1 cellular context compared by ENCODE assay signal in the genomic region with DNA sequence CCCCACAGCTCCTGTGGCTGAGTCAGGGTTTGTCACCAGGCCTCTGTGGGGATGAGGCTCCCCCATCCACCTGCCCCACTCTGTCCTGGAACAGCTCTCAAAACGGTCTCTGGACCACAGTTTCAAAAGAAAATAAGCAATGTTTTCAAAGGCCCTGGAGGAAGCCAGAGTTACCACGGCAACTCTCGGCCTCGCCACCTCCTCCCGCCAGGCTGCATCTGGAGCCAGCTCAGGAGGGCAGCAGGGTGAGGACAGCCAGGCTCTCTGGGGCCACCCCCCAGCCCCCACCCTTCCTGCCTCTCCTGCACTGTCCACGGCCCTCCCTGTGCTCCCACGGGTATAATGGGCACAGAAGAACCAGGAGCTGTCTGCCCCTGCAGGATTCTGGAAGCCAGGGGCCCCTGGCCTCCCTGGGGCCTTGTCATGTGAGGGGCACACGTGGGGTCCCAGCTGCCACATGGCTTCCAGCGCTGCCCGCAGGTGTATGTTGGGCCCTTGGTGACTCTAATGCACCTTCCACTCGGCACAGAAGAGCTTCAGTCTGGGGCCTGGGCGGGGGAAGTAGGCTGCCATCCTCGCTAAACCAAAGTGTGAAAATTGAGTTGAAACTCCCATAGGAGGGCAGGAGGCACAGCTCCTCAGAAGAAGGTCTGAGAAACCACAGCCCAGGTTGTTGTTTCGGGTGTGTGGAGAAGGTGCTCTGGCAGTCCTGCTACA.
TF ChIP-seq lines count a peak whose summit lies in the region.

No MANE protein-coding gene starts in this region.

TF ChIP-seq in endothelial cell of umbilical vein, 7 proteins besides CTCF, POLR2A, EP300 and RAD21:
- TF ChIP-seq MYC (IDR thresholded peaks at IDR 0.05; ENCODE audit: low read depth, low read length) = no peak
- no peak for TF ChIP-seq GATA2 (IDR thresholded peaks at IDR 0.05; ENCODE audit: insufficient read depth, insufficient read length, low read depth, low read length)
- no peak for TF ChIP-seq POLR2AphosphoS5 (IDR thresholded peaks at IDR 0.05; ENCODE audit: insufficient read depth, low read depth, low read length)
- no peak for TF ChIP-seq FOS (IDR thresholded peaks at IDR 0.05; ENCODE audit: borderline replicate concordance, insufficient read depth, low read length)
- TF ChIP-seq EZH2 (IDR thresholded peaks at IDR 0.05; ENCODE audit: borderline replicate concordance, low read depth, low read length, severe bottlenecking) = no peak
- TF ChIP-seq JUN (IDR thresholded peaks at IDR 0.05; ENCODE audit: borderline replicate concordance, insufficient read depth, insufficient read length, low read depth) = no peak
- no peak for TF ChIP-seq MAX (IDR thresholded peaks at IDR 0.05; ENCODE audit: insufficient read depth, insufficient read length)
TF ChIP-seq in endothelial cell of umbilical vein: peak in this region for 0.
